8 cellular contexts compared by ENCODE assay signal in the genomic region with DNA sequence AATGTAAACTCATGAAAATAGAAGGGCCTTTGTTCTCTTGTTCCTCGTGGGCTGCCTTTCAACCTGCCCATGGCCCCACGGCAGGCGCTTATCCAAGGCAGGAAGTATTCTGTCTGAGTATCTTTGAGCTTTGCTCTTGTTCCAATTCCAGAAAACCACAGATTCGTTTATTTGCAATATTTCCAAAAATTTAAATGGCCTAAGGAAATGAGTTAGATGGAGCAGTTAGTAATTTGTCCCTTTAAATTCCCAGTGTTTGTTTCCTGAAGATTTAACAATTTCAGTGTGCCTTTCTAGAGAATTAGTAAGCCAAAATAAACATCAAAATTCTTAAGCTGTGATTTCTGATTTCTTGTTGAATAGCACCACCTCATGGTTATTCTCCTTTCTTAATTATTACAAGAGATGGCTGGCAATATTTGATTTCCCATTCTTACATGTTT.
A peak's percentile ranks its signal among the peaks of the same experiment; 100 is the strongest.
DNase-seq lines count a peak whose midpoint lies in the region; ATAC-seq and TF ChIP-seq lines count a peak whose summit lies in the region.

No MANE protein-coding gene starts in this region.

- H3K9me3 ChIP-seq in Panc1 (ENCODE audit: control insufficient read depth, insufficient read depth, low read depth, low read length) = no peaks in the 10 kb centered on the region
- H3K9me3 ChIP-seq in esophagus muscularis mucosa = no peaks in the 10 kb centered on the region

- TF ChIP-seq CTCF in GM20000 (IDR thresholded peaks at IDR 0.05; ENCODE audit: extremely low read depth, missing control alignments) (no peak), Panc1 (IDR thresholded peaks at IDR 0.05) (peak; percentile 33; the same call in 1 of the 2 replicates), esophagus muscularis mucosa (IDR thresholded peaks at IDR 0.05) (peak; percentile 36 to 46 (median 42)), osteocyte (IDR thresholded peaks at IDR 0.05) (peak; percentile 55)

- peak overlapping the region; percentile 19 for H3K4me3 Mint-ChIP-seq in osteocyte (ENCODE audit: unreplicated experiment)

- peaks cover 6% of the 10 kb centered on the region for H3K4me1 Mint-ChIP-seq in osteocyte (ENCODE audit: unreplicated experiment)

- POLR2A ChIA-PET in Panc1 (lab: Charles Lee) = no interaction called here

- peak overlapping the region; percentile 39 for H3K4me3 ChIP-seq in ACC112 (ENCODE audit: low read depth, low read length)
- H3K4me3 ChIP-seq in Panc1 (ENCODE audit: low read depth in 2 of 2, low read length in 2 of 2) = no peak overlapping the region
- no peak overlapping the region for H3K4me3 ChIP-seq in esophagus muscularis mucosa

- H3K36me3 ChIP-seq in ACC112 (ENCODE audit: insufficient read depth, low read length) = no peaks in the 10 kb centered on the region
- H3K36me3 ChIP-seq in Panc1 (ENCODE audit: control insufficient read depth, insufficient read depth, low read length) = no peaks in the 10 kb centered on the region
- H3K36me3 ChIP-seq in esophagus muscularis mucosa = no peaks in the 10 kb centered on the region

- H3K36me3 Mint-ChIP-seq in osteocyte (ENCODE audit: unreplicated experiment) = no peaks in the 10 kb centered on the region

- DNase-seq in GM20000 (ENCODE audit: low spot score) (peak; percentile 5), Panc1 (ENCODE audit: low read depth, low spot score) (peak; percentile 38), esophagus muscularis mucosa (ENCODE audit: extremely low spot score) (no peak), osteocyte (ENCODE audit: extremely low spot score, unreplicated experiment) (no peak)
- DNase-seq in activated CD4-positive, alpha-beta T cell treated with anti-CD3 and anti-CD28 coated beads for 4 hours = no peak

- no peak for TF ChIP-seq EP300 in esophagus muscularis mucosa (IDR thresholded peaks at IDR 0.05)

- no TSS peak for BruUV-seq in Panc1 (replicated peaks; lab: Mats Ljungman, UMichigan)

- no peaks in the 10 kb centered on the region for H3K9me3 Mint-ChIP-seq in osteocyte (ENCODE audit: unreplicated experiment)

- H3K27ac ChIP-seq in ACC112 (ENCODE audit: low read depth, low read length) = no peak overlapping the region
- H3K27ac ChIP-seq in Panc1 (ENCODE audit: low read length) = peak overlapping the region; percentile 62
- no peak overlapping the region for H3K27ac ChIP-seq in esophagus muscularis mucosa (replicated peaks in 1 of 4)

- H3K4me1 ChIP-seq in ACC112 (ENCODE audit: control insufficient read depth, insufficient read depth, low read length, unreplicated experiment) (no peaks in the 10 kb centered on the region), Panc1 (ENCODE audit: control insufficient read depth, insufficient read depth, low read length) (no peaks in the 10 kb centered on the region), esophagus muscularis mucosa (peaks cover 0 to 8% (median 6%) of the 10 kb centered on the region in 4 donors)

- ATAC-seq in Panc1 = no peak
- no peak for ATAC-seq in HG03469 (IDR thresholded peaks at IDR 0.05; ENCODE audit: unreplicated experiment)
- no peak for ATAC-seq in HG02885 (IDR thresholded peaks at IDR 0.05; ENCODE audit: poor library complexity, unreplicated experiment)

- H3K27me3 Mint-ChIP-seq in osteocyte (ENCODE audit: unreplicated experiment) = peaks cover 33% of the 10 kb centered on the region

- peak overlapping the region; percentile 26 for H2AFZ ChIP-seq in ACC112 (ENCODE audit: low read length, unreplicated experiment)

- intact Hi-C loops in Panc1 (cut with micrococcal nuclease; ENCODE audit: unreplicated experiment) = loop anchor here (2.0 kb wide), 1 partner anchor 88 kb away; no protein-coding TSS in a partner anchor
- intact Hi-C loops in esophagus muscularis mucosa (cut with DNase I) = no loop called here

- WGBS in esophagus muscularis mucosa = 12% methylated on average over 4 of the region's 4 CpGs

- in situ Hi-C loops in Panc1 (cut with HindIII; ENCODE audit: low pct_unique_long_range_greater_than_20kb, low sequenced_read_pairs) = no loop called here

- TF ChIP-seq POLR2A in esophagus muscularis mucosa (IDR thresholded peaks at IDR 0.05; ENCODE audit: low read depth) = no peak

- no peak overlapping the region for H3K27ac Mint-ChIP-seq in osteocyte (ENCODE audit: unreplicated experiment)

- CTCF ChIA-PET in Panc1 (lab: Charles Lee) = interaction anchor here (1.5 kb wide), 1 partner anchor 88 kb away, joined by 6 read pairs; no protein-coding TSS in a partner anchor

- no peaks in the 10 kb centered on the region for H3K79me2 ChIP-seq in ACC112 (ENCODE audit: control insufficient read depth, insufficient read depth, low read length, unreplicated experiment)

- H3K27me3 ChIP-seq in ACC112 (ENCODE audit: insufficient read depth, low read length) (no peaks in the 10 kb centered on the region), Panc1 (ENCODE audit: control insufficient read depth, insufficient read depth, low read length) (no peaks in the 10 kb centered on the region), esophagus muscularis mucosa (no peaks in the 10 kb centered on the region)

Comparison
In these comparisons a context has a peak if more than half of its experiments do, and no peak if none do; other contexts are left out.
1. DNase-seq: peak in GM20000 (single experiment) and Panc1 (single experiment); none in esophagus muscularis mucosa (single experiment), osteocyte (single experiment) and activated CD4-positive, alpha-beta T cell treated with anti-CD3 and anti-CD28 coated beads for 4 hours (0 of 2).